24 cellular contexts compared by ENCODE assay signal in genomic region chr6:109720336-109720735, GRCh38.
"Had no signal": no experiment of that assay in that cellular context is flagged by ENCODE, and none has a peak within 500 bp of the region (broad histone marks: within the 10 kb centered on the region; RNA-seq: fewer than 3 reads in every experiment).

No MANE protein-coding gene starts in this region.

- H3K4me3 ChIP-seq: body of pancreas, gastroesophageal sphincter, tibial artery had no signal

- H3K9me3 ChIP-seq: body of pancreas, gastroesophageal sphincter, tibial artery had no signal

- H3K27me3 ChIP-seq: body of pancreas, gastroesophageal sphincter, tibial artery had no signal

- H3K4me1 Mint-ChIP-seq: activated naive CD8-positive, alpha-beta T cell treated with anti-CD3 and anti-CD28 coated beads, Interleukin-2, amount 10 ng/mL, durations not matched to agents 7 days and 5 days; neural crest cell had no signal

- H3K27ac ChIP-seq: body of pancreas, gastroesophageal sphincter, tibial artery had no signal

- ATAC-seq: activated T-cell treated with anti-CD3 and anti-CD28 coated beads, Interleukin-2, amount 50 U/mL, for 72 hours; body of pancreas; gastroesophageal sphincter; left cardiac atrium; naive thymus-derived CD4-positive, alpha-beta T cell; stimulated activated naive CD8-positive, alpha-beta T cell treated with anti-CD3 and anti-CD28 coated beads, Interleukin-15, Interleukin-2, amounts not matched to agents 100 U/mL and 50 U/mL, for 24 hours had no signal

- H3K9me3 Mint-ChIP-seq: neural crest cell had no signal

- H3K27me3 Mint-ChIP-seq: activated CD4-positive, alpha-beta memory T cell treated with anti-CD3 and anti-CD28 coated beads for 36 hours; activated naive CD8-positive, alpha-beta T cell treated with anti-CD3 and anti-CD28 coated beads, Interleukin-2, amount 10 ng/mL, durations not matched to agents 7 days and 5 days; dendritic cell treated with granulocyte-macrophage colony-stimulating factor and Interleukin-4, amounts not matched to agents 40 ng/mL and 50 ng/mL, for 4 days; naive thymus-derived CD4-positive, alpha-beta T cell had no signal

- H3K4me3 Mint-ChIP-seq: activated CD4-positive, alpha-beta memory T cell treated with anti-CD3 and anti-CD28 coated beads for 36 hours; activated naive CD4-positive, alpha-beta T cell treated with anti-CD3 and anti-CD28 coated beads for 36 hours; activated naive CD8-positive, alpha-beta T cell treated with anti-CD3 and anti-CD28 coated beads, Interleukin-2, amount 10 ng/mL, durations not matched to agents 7 days and 5 days; activated T-cell treated with anti-CD3 and anti-CD28 coated beads, Interleukin-2, amount 50 U/mL, for 72 hours; dendritic cell treated with granulocyte-macrophage colony-stimulating factor and Interleukin-4, amounts not matched to agents 40 ng/mL and 50 ng/mL, for 4 days; naive thymus-derived CD4-positive, alpha-beta T cell; neural crest cell had no signal

- H3K4me1 ChIP-seq: body of pancreas had no signal

- H3K27ac Mint-ChIP-seq: activated CD4-positive, alpha-beta memory T cell treated with anti-CD3 and anti-CD28 coated beads for 36 hours; activated naive CD4-positive, alpha-beta T cell treated with anti-CD3 and anti-CD28 coated beads for 36 hours; activated naive CD8-positive, alpha-beta T cell treated with anti-CD3 and anti-CD28 coated beads, Interleukin-2, amount 10 ng/mL, durations not matched to agents 7 days and 5 days; activated T-cell treated with anti-CD3 and anti-CD28 coated beads, Interleukin-2, amount 50 U/mL, for 72 hours; dendritic cell treated with granulocyte-macrophage colony-stimulating factor and Interleukin-4, amounts not matched to agents 40 ng/mL and 50 ng/mL, for 4 days; naive thymus-derived CD4-positive, alpha-beta T cell had no signal

- DNase-seq: activated CD4-positive, alpha-beta memory T cell treated with anti-CD3 and anti-CD28 coated beads for 36 hours; activated CD4-positive, alpha-beta T cell treated with anti-CD3 and anti-CD28 coated beads for 48 hours; activated effector memory CD4-positive, alpha-beta T cell treated with Interleukin-2 at 50 U/mL for 16 hours; activated naive CD4-positive, alpha-beta T cell treated with anti-CD3 and anti-CD28 coated beads for 36 hours; activated naive CD8-positive, alpha-beta T cell treated with anti-CD3 and anti-CD28 coated beads, Interleukin-2, amount 10 ng/mL, durations not matched to agents 7 days and 5 days; activated T-cell treated with anti-CD3 and anti-CD28 coated beads, Interleukin-2, amount 50 U/mL, for 72 hours; body of pancreas; effector CD4-positive, alpha-beta T cell; erythroblast; head of caudate nucleus; hypothalamus; left cardiac atrium; mesendoderm; naive thymus-derived CD4-positive, alpha-beta T cell; occipital lobe; stimulated activated CD4-positive, alpha-beta T cell treated with anti-CD3 and anti-CD28 coated beads, Interleukin-12 subunit alpha, Interleukin-12 subunit beta, amount 100 ng/mL, for 4 hours; stimulated activated CD4-positive, alpha-beta T cell treated with anti-CD3 and anti-CD28 coated beads, Interleukin-4, amount 100 ng/mL, for 4 hours; stimulated activated naive CD8-positive, alpha-beta T cell treated with anti-CD3 and anti-CD28 coated beads, Interleukin-15, Interleukin-2, amounts not matched to agents 100 U/mL and 50 U/mL, for 24 hours; substantia nigra; T-helper 2 cell; tibial artery had no signal
